8 cellular contexts compared by ENCODE assay signal in the genomic region with DNA sequence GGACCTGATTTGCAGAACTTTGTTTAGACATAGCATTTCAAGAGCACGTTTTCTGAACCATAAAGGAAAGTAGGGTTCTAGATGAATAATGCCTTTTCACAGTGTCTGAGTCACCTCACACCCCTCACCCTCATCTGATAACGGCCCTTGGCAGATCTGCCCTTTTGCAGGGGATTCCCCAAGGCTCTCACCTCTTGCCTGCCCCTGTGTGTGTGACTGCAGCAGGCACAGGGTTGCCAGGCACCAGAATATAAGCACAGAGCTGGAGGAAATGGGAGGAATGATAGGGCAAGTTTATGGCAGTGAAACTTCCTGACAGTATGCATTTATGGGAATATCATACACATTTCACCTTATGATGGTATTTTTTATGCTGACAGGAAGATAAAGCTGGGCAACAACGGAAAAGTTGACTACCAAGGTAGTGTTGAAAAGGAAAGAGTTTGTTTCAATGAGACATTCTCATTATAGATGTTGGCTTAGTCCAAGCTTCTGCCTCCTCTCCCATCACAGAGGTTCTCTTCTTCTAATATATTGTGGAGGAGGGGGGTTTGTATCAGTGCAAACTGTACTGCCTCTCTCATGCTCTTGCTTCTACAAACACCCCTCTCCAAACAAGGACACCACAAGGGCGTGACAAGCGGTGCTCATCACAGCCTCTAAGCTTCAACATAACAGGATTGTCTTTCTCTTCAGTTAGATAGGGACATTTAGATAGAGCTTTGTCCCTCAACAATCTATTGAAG.
DNase-seq lines count a peak whose midpoint lies in the region; ATAC-seq, FAIRE-seq and TF ChIP-seq lines count a peak whose summit lies in the region.

No MANE protein-coding gene starts in this region.

- peaks cover 13% of the 10 kb centered on the region for H3K4me1 Mint-ChIP-seq in astrocyte (ENCODE audit: low read depth, unreplicated experiment)

- no peaks in the 10 kb centered on the region for H3K36me3 ChIP-seq in astrocyte (ENCODE audit: insufficient read depth, low read length)
- H3K36me3 ChIP-seq in small intestine (ENCODE audit: control insufficient read depth in 2 of 2, insufficient read depth in 2 of 2, low read length in 2 of 2) = no peaks in the 10 kb centered on the region

- no peak overlapping the region for H3K4me2 ChIP-seq in astrocyte (ENCODE audit: low read length)

- FAIRE-seq in astrocyte (lab: Jason Lieb, UNC) (no peak), small intestine (lab: Jason Lieb, UNC) (no peak)

- no peak for TF ChIP-seq CTCF in astrocyte (IDR thresholded peaks at IDR 0.05; ENCODE audit: insufficient read depth, low read depth, low read length)
- no peak for TF ChIP-seq CTCF in foreskin fibroblast (IDR thresholded peaks at IDR 0.05; ENCODE audit: low read depth, low read length)

- H3K27me3 ChIP-seq in astrocyte (ENCODE audit: insufficient read depth, low read length) (peaks cover 2% of the 10 kb centered on the region), small intestine (ENCODE audit: control insufficient read depth in 2 of 2, insufficient read depth in 2 of 2, low read length in 2 of 2) (no peaks in the 10 kb centered on the region)

- no peak overlapping the region for H3K9ac ChIP-seq in astrocyte (ENCODE audit: low read length)

- no peaks in the 10 kb centered on the region for H4K20me1 ChIP-seq in astrocyte (ENCODE audit: insufficient read depth, low read length)

- no peaks in the 10 kb centered on the region for H3K4me1 ChIP-seq in astrocyte (ENCODE audit: insufficient read depth, low read length)
- H3K4me1 ChIP-seq in small intestine (ENCODE audit: control insufficient read depth in 2 of 2, insufficient read depth in 1 of 2, low read depth in 1 of 2, low read length in 1 of 2) = no peaks in the 10 kb centered on the region

- no peak overlapping the region for H3K4me3 Mint-ChIP-seq in astrocyte (ENCODE audit: unreplicated experiment)

- no peaks in the 10 kb centered on the region for H3K79me2 ChIP-seq in astrocyte (ENCODE audit: insufficient read depth, low read length)

- peaks cover 4% of the 10 kb centered on the region for H3K27me3 Mint-ChIP-seq in astrocyte (ENCODE audit: low read depth, unreplicated experiment)

- no peak overlapping the region for H3K4me3 ChIP-seq in astrocyte (ENCODE audit: insufficient read depth, low read depth, low read length)
- H3K4me3 ChIP-seq in small intestine (ENCODE audit: low read depth in 1 of 2, low read length in 2 of 2) = no peak overlapping the region
- H3K4me3 ChIP-seq in foreskin fibroblast (ENCODE audit: low read depth in 1 of 2, low read length in 2 of 2) = no peak overlapping the region

- WGBS in small intestine, 3 donors = 40 to 42% (median 41%) methylated on average over 5 of the region's 5 CpGs

- H3K27ac ChIP-seq in astrocyte (ENCODE audit: low read depth, low read length) (no peak overlapping the region), small intestine (ENCODE audit: low read depth in 1 of 2, low read length in 1 of 2) (no peak overlapping the region)

- H3K36me3 Mint-ChIP-seq in astrocyte (ENCODE audit: low read depth, unreplicated experiment) = no peaks in the 10 kb centered on the region

- H2AFZ ChIP-seq in astrocyte (ENCODE audit: low read depth, low read length) = no peak overlapping the region

- peak overlapping the region; percentile 56 for H3K27ac Mint-ChIP-seq in astrocyte (ENCODE audit: unreplicated experiment)

- H3K9me3 ChIP-seq in astrocyte (ENCODE audit: insufficient read depth, low read depth, low read length) (no peaks in the 10 kb centered on the region), small intestine (ENCODE audit: control insufficient read depth, low read depth) (no peaks in the 10 kb centered on the region)

- peak in 4 of 5 experiments; percentile 64 to 96 (median 82) for DNase-seq in T-helper 2 cell
- DNase-seq in astrocyte (ENCODE audit: low read depth) = peak; percentile 17
- peak; percentile 88 for DNase-seq in stimulated activated CD4-positive, alpha-beta T cell treated with anti-CD3 and anti-CD28 coated beads, Interleukin-2, amount 100 ng/mL, for 4 hours (ENCODE audit: low read depth)
- no peak for DNase-seq in cerebellar nuclear complex (lab: John Stamatoyannopoulos, UW)
- no peak for DNase-seq in small intestine
- no peak for DNase-seq in foreskin fibroblast

- peak; percentile 69 for ATAC-seq in GM21576 (IDR thresholded peaks at IDR 0.05; ENCODE audit: unreplicated experiment)
- no peak for ATAC-seq in GM21723 (IDR thresholded peaks at IDR 0.05; ENCODE audit: unreplicated experiment)

- no peaks in the 10 kb centered on the region for H3K9me3 Mint-ChIP-seq in astrocyte (ENCODE audit: unreplicated experiment)

Comparison
In these comparisons a context has a peak if more than half of its experiments do, and no peak if none do; other contexts are left out.
1. DNase-seq: peak in T-helper 2 cell (4 of 5), astrocyte (single experiment) and stimulated activated CD4-positive, alpha-beta T cell treated with anti-CD3 and anti-CD28 coated beads, Interleukin-2, amount 100 ng/mL, for 4 hours (single experiment); none in cerebellar nuclear complex (0 of 2), small intestine (single experiment) and foreskin fibroblast (0 of 2).